12 cellular contexts compared by ENCODE assay signal in genomic region chr2:160039166-160039903, GRCh38. TPM values are rescaled to one million over a fixed set of nuclear protein-coding genes. Genes with fewer than 3 reads are reported as not detected.
A peak's percentile ranks its signal among the peaks of the same experiment; 100 is the strongest.
DNase-seq lines count a peak whose midpoint lies in the region; ATAC-seq, FAIRE-seq and TF ChIP-seq lines count a peak whose summit lies in the region.
"Had no signal": no experiment of that assay in that cellular context is flagged by ENCODE, and none has a peak within 500 bp of the region (broad histone marks: within the 10 kb centered on the region; RNA-seq: fewer than 3 reads in every experiment).

No MANE protein-coding gene starts in this region.

- H3K9me3 Mint-ChIP-seq in activated T-cell treated with anti-CD3 and anti-CD28 coated beads, Interleukin-2, amount 50 U/mL, for 72 hours, result no peaks in the 10 kb centered on the region

- no peak for TF ChIP-seq POLR2A in esophagus muscularis mucosa (IDR thresholded peaks at IDR 0.05; ENCODE audit: low read depth)

- no peak for FAIRE-seq in pancreas (lab: Jason Lieb, UNC)

- CTCF ChIA-PET in HEK293 (lab: Yijun Ruan, JAX), result no interaction called here

- no peaks in the 10 kb centered on the region for H3K27me3 ChIP-seq in esophagus muscularis mucosa
- H3K27me3 ChIP-seq in pancreas, result no peaks in the 10 kb centered on the region
- no peaks in the 10 kb centered on the region for H3K27me3 ChIP-seq in WERI-Rb-1 (ENCODE audit: insufficient read depth, low read depth, severe bottlenecking)
- H3K27me3 ChIP-seq: spleen had no signal

- peaks cover 22% of the 10 kb centered on the region for H3K4me1 Mint-ChIP-seq in activated T-cell treated with anti-CD3 and anti-CD28 coated beads, Interleukin-2, amount 50 U/mL, for 72 hours (ENCODE audit: low read depth)

- H3K27me3 Mint-ChIP-seq in activated T-cell treated with anti-CD3 and anti-CD28 coated beads, Interleukin-2, amount 50 U/mL, for 72 hours (ENCODE audit: low read depth), result peaks cover 7% of the 10 kb centered on the region

- WGBS in esophagus muscularis mucosa, result 57% methylated on average over 6 of the region's 6 CpGs
- 43 to 44% methylated on average over 6 of the region's 6 CpGs for WGBS in pancreas, 2 donors

- H3K27ac Mint-ChIP-seq in activated T-cell treated with anti-CD3 and anti-CD28 coated beads, Interleukin-2, amount 50 U/mL, for 72 hours, result no peak overlapping the region

- TF ChIP-seq EP300 in esophagus muscularis mucosa (IDR thresholded peaks at IDR 0.05), result no peak

- H3K4me1 ChIP-seq in HEK293 (ENCODE audit: control insufficient read depth, insufficient read depth, low read length) (peaks cover 10% of the 10 kb centered on the region), esophagus muscularis mucosa (peaks cover 6 to 24% (median 18%) of the 10 kb centered on the region in 4 donors), pancreas (no peaks in the 10 kb centered on the region)
- H3K4me1 ChIP-seq: lower lobe of right lung, spleen had no signal

- no peak overlapping the region for H3K4me3 Mint-ChIP-seq in activated T-cell treated with anti-CD3 and anti-CD28 coated beads, Interleukin-2, amount 50 U/mL, for 72 hours

- TF ChIP-seq CTCF in HEK293 (tag by site-specific recombination; IDR thresholded peaks at IDR 0.05), result no peak
- TF ChIP-seq CTCF in esophagus muscularis mucosa (IDR thresholded peaks at IDR 0.05), result no peak
- TF ChIP-seq CTCF in pancreas (IDR thresholded peaks at IDR 0.05), result no peak
- no peak for TF ChIP-seq CTCF in WERI-Rb-1 (IDR thresholded peaks at IDR 0.05; ENCODE audit: low read depth, low read length)

- no peaks in the 10 kb centered on the region for H3K36me3 Mint-ChIP-seq in activated T-cell treated with anti-CD3 and anti-CD28 coated beads, Interleukin-2, amount 50 U/mL, for 72 hours (ENCODE audit: insufficient read depth in 2 of 2)

- H3K9me3 ChIP-seq in HEK293 (ENCODE audit: control insufficient read depth, insufficient read depth, low read depth, low read length), result no peaks in the 10 kb centered on the region
- H3K9me3 ChIP-seq in esophagus muscularis mucosa, result no peaks in the 10 kb centered on the region
- H3K9me3 ChIP-seq in pancreas, result no peaks in the 10 kb centered on the region
- no peaks in the 10 kb centered on the region for H3K9me3 ChIP-seq in WERI-Rb-1 (ENCODE audit: severe bottlenecking)
- H3K9me3 ChIP-seq: lower lobe of right lung, spleen had no signal

- POLR2A ChIA-PET in HEK293 (lab: Yijun Ruan, JAX), result no interaction called here

- peak in 3 of 4 donors; percentile 28 to 52 (median 50) for ATAC-seq in pancreas
- no peak for ATAC-seq in activated T-cell treated with anti-CD3 and anti-CD28 coated beads, Interleukin-2, amount 50 U/mL, for 72 hours (replicated peaks in 1 of 2)
- no peak for ATAC-seq in left colon

- intact Hi-C loops in esophagus muscularis mucosa (cut with DNase I) (no loop called here), pancreas (cut with DNase I) (no loop called here), left colon (cut with DNase I, micrococcal nuclease) (no loop called here)

- no peak overlapping the region for H3K27ac ChIP-seq in HEK293 (ENCODE audit: extremely low read depth, low read depth, low read length)
- no peak overlapping the region for H3K27ac ChIP-seq in esophagus muscularis mucosa (replicated peaks in 1 of 4)
- no peak overlapping the region for H3K27ac ChIP-seq in pancreas
- H3K27ac ChIP-seq in WERI-Rb-1, result no peak overlapping the region
- H3K27ac ChIP-seq: lower lobe of right lung, spleen had no signal

- H3K36me3 ChIP-seq in HEK293 (ENCODE audit: control insufficient read depth in 2 of 2, insufficient read depth in 1 of 2, low read length in 2 of 2), result no peaks in the 10 kb centered on the region
- H3K36me3 ChIP-seq in esophagus muscularis mucosa, result no peaks in the 10 kb centered on the region
- H3K36me3 ChIP-seq in pancreas, result no peaks in the 10 kb centered on the region
- no peaks in the 10 kb centered on the region for H3K36me3 ChIP-seq in WERI-Rb-1
- H3K36me3 ChIP-seq: lower lobe of right lung had no signal

- DNase-seq in NCI-H69 (lab: John Stamatoyannopoulos, UW), result peak; percentile 45
- DNase-seq in esophagus muscularis mucosa (ENCODE audit: extremely low spot score), result peak; percentile 78
- DNase-seq in pancreas, result peak in 2 of 6 donors; percentile 13 to 18
- no peak for DNase-seq in WERI-Rb-1
- DNase-seq in NCI-H1436 (lab: John Stamatoyannopoulos, UW), result no peak
- DNase-seq in activated T-cell treated with anti-CD3 and anti-CD28 coated beads, Interleukin-2, amount 50 U/mL, for 72 hours, result no peak
- no peak for DNase-seq in left colon
- DNase-seq: activated CD4-positive, alpha-beta T cell treated with anti-CD3 and anti-CD28 coated beads for 1 hour; activated naive CD4-positive, alpha-beta T cell treated with anti-CD3 and anti-CD28 coated beads, Interleukin-2, amount 50 U/mL, for 16 hours; lower lobe of right lung; spleen had no signal

- no peak overlapping the region for H3K4me3 ChIP-seq in HEK293 (ENCODE audit: low read depth, low read length)
- no peak overlapping the region for H3K4me3 ChIP-seq in esophagus muscularis mucosa
- H3K4me3 ChIP-seq in pancreas, result no peak overlapping the region
- no peak overlapping the region for H3K4me3 ChIP-seq in WERI-Rb-1 (ENCODE audit: low read depth, low read length)
- H3K4me3 ChIP-seq: lower lobe of right lung, spleen had no signal

TF ChIP-seq in HEK293, 187 proteins besides CTCF, POLR2A, EP300 and RAD21 (continues in another document):
- peak; percentile 36; the same call in 1 of the 2 replicates for TF ChIP-seq ZNF398 (tag by site-specific recombination; IDR thresholded peaks at IDR 0.05)
- peak; percentile 90 for TF ChIP-seq GLIS1 (tag by site-specific recombination; IDR thresholded peaks at IDR 0.05)
- TF ChIP-seq, protein P1, sequence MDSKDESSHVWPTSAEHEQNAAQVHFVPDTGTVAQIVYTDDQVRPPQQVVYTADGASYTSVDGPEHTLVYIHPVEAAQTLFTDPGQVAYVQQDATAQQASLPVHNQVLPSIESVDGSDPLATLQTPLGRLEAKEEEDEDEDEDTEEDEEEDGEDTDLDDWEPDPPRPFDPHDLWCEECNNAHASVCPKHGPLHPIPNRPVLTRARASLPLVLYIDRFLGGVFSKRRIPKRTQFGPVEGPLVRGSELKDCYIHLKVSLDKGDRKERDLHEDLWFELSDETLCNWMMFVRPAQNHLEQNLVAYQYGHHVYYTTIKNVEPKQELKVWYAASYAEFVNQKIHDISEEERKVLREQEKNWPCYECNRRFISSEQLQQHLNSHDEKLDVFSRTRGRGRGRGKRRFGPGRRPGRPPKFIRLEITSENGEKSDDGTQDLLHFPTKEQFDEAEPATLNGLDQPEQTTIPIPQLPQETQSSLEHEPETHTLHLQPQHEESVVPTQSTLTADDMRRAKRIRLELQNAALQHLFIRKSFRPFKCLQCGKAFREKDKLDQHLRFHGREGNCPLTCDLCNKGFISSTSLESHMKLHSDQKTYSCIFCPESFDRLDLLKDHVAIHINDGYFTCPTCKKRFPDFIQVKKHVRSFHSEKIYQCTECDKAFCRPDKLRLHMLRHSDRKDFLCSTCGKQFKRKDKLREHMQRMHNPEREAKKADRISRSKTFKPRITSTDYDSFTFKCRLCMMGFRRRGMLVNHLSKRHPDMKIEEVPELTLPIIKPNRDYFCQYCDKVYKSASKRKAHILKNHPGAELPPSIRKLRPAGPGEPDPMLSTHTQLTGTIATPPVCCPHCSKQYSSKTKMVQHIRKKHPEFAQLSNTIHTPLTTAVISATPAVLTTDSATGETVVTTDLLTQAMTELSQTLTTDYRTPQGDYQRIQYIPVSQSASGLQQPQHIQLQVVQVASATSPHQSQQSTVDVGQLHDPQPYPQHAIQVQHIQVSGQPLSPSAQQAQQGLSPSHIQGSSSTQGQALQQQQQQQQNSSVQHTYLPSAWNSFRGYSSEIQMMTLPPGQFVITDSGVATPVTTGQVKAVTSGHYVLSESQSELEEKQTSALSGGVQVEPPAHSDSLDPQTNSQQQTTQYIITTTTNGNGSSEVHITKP (tag by site-specific recombination; IDR thresholded peaks at IDR 0.05), result peak; percentile 42; the same call in 1 of the 2 replicates
- TF ChIP-seq SCRT2 (tag by site-specific recombination; IDR thresholded peaks at IDR 0.05), result peak; percentile 97
- TF ChIP-seq ZSCAN30 (tag by site-specific recombination; IDR thresholded peaks at IDR 0.05), result peak; percentile 95
- no peak for TF ChIP-seq ZNF830 (tag by site-specific recombination; IDR thresholded peaks at IDR 0.05; ENCODE audit: low read depth)
- 0 out of 2 replicates have a peak, but pooled peaks have one; percentile 36 for TF ChIP-seq ZNF391 (tag by site-specific recombination; IDR thresholded peaks at IDR 0.05; ENCODE audit: borderline replicate concordance, low read depth)
- TF ChIP-seq, protein P2, sequence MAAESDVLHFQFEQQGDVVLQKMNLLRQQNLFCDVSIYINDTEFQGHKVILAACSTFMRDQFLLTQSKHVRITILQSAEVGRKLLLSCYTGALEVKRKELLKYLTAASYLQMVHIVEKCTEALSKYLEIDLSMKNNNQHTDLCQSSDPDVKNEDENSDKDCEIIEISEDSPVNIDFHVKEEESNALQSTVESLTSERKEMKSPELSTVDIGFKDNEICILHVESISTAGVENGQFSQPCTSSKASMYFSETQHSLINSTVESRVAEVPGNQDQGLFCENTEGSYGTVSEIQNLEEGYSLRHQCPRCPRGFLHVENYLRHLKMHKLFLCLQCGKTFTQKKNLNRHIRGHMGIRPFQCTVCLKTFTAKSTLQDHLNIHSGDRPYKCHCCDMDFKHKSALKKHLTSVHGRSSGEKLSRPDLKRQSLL (tag by site-specific recombination; IDR thresholded peaks at IDR 0.05), result no peak
- TF ChIP-seq ZNF843 (tag by site-specific recombination; IDR thresholded peaks at IDR 0.05), result peak; percentile 98
- peak; percentile 74; the same call in 1 of the 2 replicates for TF ChIP-seq ZNF561 (tag by site-specific recombination; IDR thresholded peaks at IDR 0.05; ENCODE audit: borderline replicate concordance)

RNA-seq across cellular contexts. Expression of gene PLA2R1, which starts 23.1 kb away (rescaled TPM):
- total RNA-seq in esophagus muscularis mucosa, result 1 to 10 TPM; 2.8 to 6.4 (median 5.1) TPM
- total RNA-seq in pancreas, result 1 to 10 TPM in 2 of 6 donors, under 1 TPM in 4; 0.16 to 1.5 (median 0.71) TPM
- under 1 TPM; 0.52 to 0.80 TPM for polyA plus RNA-seq in pancreas
- total RNA-seq in activated T-cell treated with anti-CD3 and anti-CD28 coated beads, Interleukin-2, amount 50 U/mL, for 72 hours, result not detected
- total RNA-seq in left colon, result 10 to 100 TPM in 1 of 2 donors, 1 to 10 TPM in 1; 6.8 to 11.4 TPM

Comparison
In these comparisons a context has a peak if more than half of its experiments do, and no peak if none do; other contexts are left out.
1. DNase-seq: peak in NCI-H69 (single experiment) and esophagus muscularis mucosa (single experiment); none in WERI-Rb-1 (single experiment), NCI-H1436 (single experiment), activated T-cell treated with anti-CD3 and anti-CD28 coated beads, Interleukin-2, amount 50 U/mL, for 72 hours (0 of 2) and left colon (0 of 2).
2. ATAC-seq: peak in pancreas (3 of 4); none in activated T-cell treated with anti-CD3 and anti-CD28 coated beads, Interleukin-2, amount 50 U/mL, for 72 hours (0 of 2) and left colon (single experiment).